ENCODE assay signal across 7 cellular contexts in genomic region chr4:167143018-167143417, GRCh38.
"Had no signal": no experiment of that assay in that cellular context is flagged by ENCODE, and none has a peak within 500 bp of the region (broad histone marks: within the 10 kb centered on the region; RNA-seq: fewer than 3 reads in every experiment).

No MANE protein-coding gene starts in this region.

- ATAC-seq: HepG2, K562 had no signal

- FAIRE-seq: HepG2, HTR-8/SVneo, K562 had no signal

- H3K27ac ChIP-seq: HL-60 had no signal

- H3K4me3 Mint-ChIP-seq: IgD-negative memory B cell had no signal

- H3K4me3 ChIP-seq: K562 had no signal

- H3K27ac Mint-ChIP-seq: IgD-negative memory B cell had no signal

- H3K36me3 Mint-ChIP-seq: IgD-negative memory B cell had no signal

- DNase-seq: IMR-90, KBM-7 had no signal

- H3K27me3 Mint-ChIP-seq: IgD-negative memory B cell had no signal

- H3K4me1 Mint-ChIP-seq: IgD-negative memory B cell had no signal
